Comparison of ENCODE assay signal across 37 cellular contexts in the genomic region with DNA sequence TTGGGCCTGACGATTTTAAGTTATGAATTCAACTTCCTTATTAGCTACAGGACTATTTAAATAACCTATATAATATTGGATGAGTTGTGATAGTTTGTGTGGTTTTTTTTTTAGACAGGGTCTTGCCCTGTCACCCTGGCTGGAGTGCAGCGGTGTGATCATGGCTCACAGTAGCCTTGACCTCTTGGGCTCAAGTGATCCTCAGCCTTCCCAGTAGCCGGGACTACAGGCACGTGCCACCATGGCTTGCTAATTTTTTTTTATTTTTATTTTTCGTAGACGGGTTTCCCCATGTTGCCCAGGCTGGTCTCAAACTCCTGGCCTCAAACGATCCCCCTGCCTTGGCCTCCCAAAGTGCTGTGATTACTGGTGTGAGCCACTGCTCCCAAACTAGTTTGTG. TPM values are rescaled to one million over a fixed set of nuclear protein-coding genes. Genes with fewer than 3 reads are reported as not detected.
"Had no signal": no experiment of that assay in that cellular context is flagged by ENCODE, and none has a peak within 500 bp of the region (broad histone marks: within the 10 kb centered on the region; RNA-seq: fewer than 3 reads in every experiment).

No MANE protein-coding gene starts in this region.

- H3K4me3 ChIP-seq: adrenal gland, body of pancreas, breast epithelium had no signal

- H3K27me3 ChIP-seq: adrenal gland, body of pancreas, brain microvascular endothelial cell, breast epithelium had no signal

- H3K36me3 ChIP-seq: adrenal gland, brain microvascular endothelial cell, breast epithelium had no signal

- ATAC-seq: activated CD8-positive, alpha-beta T cell treated with anti-CD3 and anti-CD28 coated beads for 36 hours; activated naive CD4-positive, alpha-beta T cell treated with anti-CD3 and anti-CD28 coated beads, Interleukin-2, amount 50 U/mL, for 72 hours; activated T-cell treated with anti-CD3 and anti-CD28 coated beads, Interleukin-2, amount 50 U/mL, for 4 hours; activated T-cell treated with anti-CD3 and anti-CD28 coated beads, Interleukin-2, amount 50 U/mL, for 72 hours; activated T-helper 17 cell treated with anti-CD3 and anti-CD28 coated beads, Interleukin-2, amount 50 U/mL, for 72 hours; body of pancreas had no signal

- H3K9me3 ChIP-seq: adrenal gland, body of pancreas, breast epithelium had no signal

- H3K27ac ChIP-seq: adrenal gland, body of pancreas, brain microvascular endothelial cell, breast epithelium, VCaP had no signal

- H3K4me1 ChIP-seq: adrenal gland, body of pancreas, breast epithelium had no signal

- DNase-seq: activated B cell treated with CpG ODN at 0.5 μM for 24 hours; activated CD4-positive, alpha-beta memory T cell treated with anti-CD3 and anti-CD28 coated beads for 36 hours; activated CD4-positive, alpha-beta T cell treated with anti-CD3 and anti-CD28 coated beads for 4 hours; activated CD4-positive, alpha-beta T cell treated with anti-CD3 and anti-CD28 coated beads, Interleukin-2, amount 10 ng/mL, durations not matched to agents 24 days and 14 days; activated CD4-positive, alpha-beta T cell treated with anti-CD3 and anti-CD28 coated beads, Interleukin-2, amount 50 U/mL, for 1 hour; activated CD4-positive, alpha-beta T cell treated with anti-CD3 and anti-CD28 coated beads, Interleukin-2, amount 50 U/mL, for 4 hours; activated CD4-positive, CD25-positive, alpha-beta regulatory T cell treated with anti-CD3 and anti-CD28 coated beads, Interleukin-2, amount 50 U/mL, for 72 hours; activated CD8-positive, alpha-beta memory T cell treated with anti-CD3 and anti-CD28 coated beads, Interleukin-2, amount 50 U/mL, for 4 hours; activated CD8-positive, alpha-beta T cell treated with anti-CD3 and anti-CD28 coated beads for 36 hours; activated effector memory CD4-positive, alpha-beta T cell treated with anti-CD3 and anti-CD28 coated beads, Interleukin-2, amount 50 U/mL, for 16 hours; activated gamma-delta T cell treated with Interleukin-2 at 50 U/mL for 16 hours; activated naive CD4-positive, alpha-beta T cell; activated naive CD4-positive, alpha-beta T cell treated with anti-CD3 and anti-CD28 coated beads for 36 hours; activated naive CD4-positive, alpha-beta T cell treated with anti-CD3 and anti-CD28 coated beads, Interleukin-2, amount 50 U/mL, for 16 hours; activated naive CD8-positive, alpha-beta T cell treated with anti-CD3 and anti-CD28 coated beads for 36 hours; activated T-cell treated with anti-CD3 and anti-CD28 coated beads for 4 hours; activated T-cell treated with anti-CD3 and anti-CD28 coated beads, Interleukin-2, amount 50 U/mL, for 1 hour; activated T-cell treated with anti-CD3 and anti-CD28 coated beads, Interleukin-2, amount 50 U/mL, for 4 hours; activated T-cell treated with anti-CD3 and anti-CD28 coated beads, Interleukin-2, amount 50 U/mL, for 72 hours; adrenal gland; amniotic stem cell; aorta; body of pancreas; brain microvascular endothelial cell; central memory CD4-positive, alpha-beta T cell; T-helper 1 cell; T-helper 2 cell; T-helper 9 cell had no signal

RNA-seq across cellular contexts. Expression of gene SPZ1, which starts 17.6 kb away (rescaled TPM):
- total RNA-seq: activated B cell treated with CpG ODN at 0.5 μM for 24 hours; activated CD4-positive, alpha-beta memory T cell treated with anti-CD3 and anti-CD28 coated beads for 36 hours; activated CD4-positive, alpha-beta T cell treated with anti-CD3 and anti-CD28 coated beads, Interleukin-2, amount 10 ng/mL, durations not matched to agents 24 days and 14 days; activated CD8-positive, alpha-beta memory T cell treated with anti-CD3 and anti-CD28 coated beads for 36 hours; activated CD8-positive, alpha-beta T cell treated with anti-CD3 and anti-CD28 coated beads for 36 hours; activated naive CD4-positive, alpha-beta T cell treated with anti-CD3 and anti-CD28 coated beads for 36 hours; activated naive CD4-positive, alpha-beta T cell treated with anti-CD3 and anti-CD28 coated beads, Interleukin-2, amount 50 U/mL, for 72 hours; activated naive CD8-positive, alpha-beta T cell treated with anti-CD3 and anti-CD28 coated beads for 36 hours; activated T-cell treated with anti-CD3 and anti-CD28 coated beads, Interleukin-2, amount 50 U/mL, for 4 hours; activated T-cell treated with anti-CD3 and anti-CD28 coated beads, Interleukin-2, amount 50 U/mL, for 72 hours; activated T-helper 1 cell treated with anti-CD3 and anti-CD28 coated beads, Interleukin-12 subunit alpha, Interleukin-12 subunit beta, Interleukin-2, Interleukin-4 antibody, amounts not matched to agents 30 ng/mL and 10 ng/mL and 1 ng/mL, durations not matched to agents 14 hours and 24 hours and 36 hours; activated T-helper 17 cell treated with anti-CD3 and anti-CD28 coated beads, Interleukin-2, amount 50 U/mL, for 72 hours; adrenal gland; aorta; astrocyte; body of pancreas; breast epithelium; cardiac septum; cerebellum had no signal
- polyA plus RNA-seq: adrenal gland, aorta had no signal
